8 cellular contexts compared by ENCODE assay signal in the genomic region with DNA sequence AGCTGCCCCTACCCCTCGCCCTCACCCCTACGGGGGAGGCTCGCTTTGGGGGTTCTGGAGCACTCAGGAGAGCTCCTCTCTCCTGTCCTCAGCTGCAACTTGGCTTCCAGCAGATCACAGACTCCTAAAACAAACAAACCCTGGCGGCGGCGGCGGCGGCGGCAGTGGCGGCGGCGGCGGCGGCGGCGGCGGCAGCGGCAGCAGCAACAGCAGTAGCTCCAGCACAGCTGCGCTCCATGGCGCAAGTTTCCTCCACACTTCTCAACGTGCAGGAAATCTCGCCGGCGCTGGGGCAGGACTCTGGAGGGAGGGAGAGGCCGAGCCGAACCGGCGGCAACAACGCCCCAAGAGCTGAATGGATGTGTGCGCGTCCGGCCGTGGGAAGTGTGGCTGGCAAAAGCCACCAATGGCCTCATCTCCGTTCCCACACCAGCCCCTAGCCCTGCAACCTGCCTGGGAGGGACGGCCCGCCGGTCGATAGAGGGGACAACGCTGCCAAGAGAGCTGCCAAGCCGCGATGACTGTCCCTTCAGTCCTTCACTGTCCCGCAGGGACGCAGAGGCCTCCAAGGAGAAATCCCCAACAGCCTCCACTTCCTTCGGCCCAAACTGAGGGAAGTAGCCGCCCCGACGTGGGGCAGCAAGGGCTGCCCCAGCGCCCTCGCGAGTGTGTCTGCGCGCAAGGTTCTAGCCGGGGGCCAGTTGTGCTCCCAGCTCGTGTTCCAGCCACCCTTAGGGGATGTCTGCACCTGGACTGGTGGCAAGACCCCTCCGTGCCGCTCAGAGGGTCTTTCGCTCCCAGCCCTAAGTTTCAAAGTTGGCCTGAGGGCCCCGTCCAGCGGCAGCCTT. TPM values are rescaled to one million over a fixed set of nuclear protein-coding genes. Genes with fewer than 3 reads are reported as not detected.
DNase-seq lines count a peak whose midpoint lies in the region; ATAC-seq and TF ChIP-seq lines count a peak whose summit lies in the region.

No MANE protein-coding gene starts in this region.

- peak; percentile 63 for ATAC-seq in mucosa of descending colon
- ATAC-seq in HG03045 (IDR thresholded peaks at IDR 0.05; ENCODE audit: unreplicated experiment): no peak
- ATAC-seq in GM19035 (IDR thresholded peaks at IDR 0.05; ENCODE audit: unreplicated experiment): no peak

- H2AFZ ChIP-seq in ACC112 (ENCODE audit: low read length, unreplicated experiment): peak overlapping the region; percentile 85

- H3K4me3 ChIP-seq in ACC112 (ENCODE audit: low read depth, low read length) (peak overlapping the region; percentile 82), MG63 (peak overlapping the region; percentile 34), mucosa of descending colon (peak overlapping the region; percentile 22)

- H3K36me3 ChIP-seq in ACC112 (ENCODE audit: insufficient read depth, low read length) (no peaks in the 10 kb centered on the region), MG63 (no peaks in the 10 kb centered on the region), mucosa of descending colon (ENCODE audit: low read depth) (no peaks in the 10 kb centered on the region)

- intact Hi-C loops in mucosa of descending colon (cut with DNase I, micrococcal nuclease): no loop called here

- peak; percentile 43 for DNase-seq in MG63
- DNase-seq in epithelial cell of prostate (ENCODE audit: low read depth, low spot score): no peak
- peak; percentile 52 to 60 (median 54) for DNase-seq in mucosa of descending colon
- DNase-seq in superior temporal gyrus (ENCODE audit: extremely low spot score): no peak
- DNase-seq in effector CD8-positive, alpha-beta T cell (lab: John Stamatoyannopoulos, UW): no peak

- H3K27ac ChIP-seq in ACC112 (ENCODE audit: low read depth, low read length): no peak overlapping the region
- H3K27ac ChIP-seq in epithelial cell of prostate: peak overlapping the region; percentile 53

- no peaks in the 10 kb centered on the region for H3K79me2 ChIP-seq in ACC112 (ENCODE audit: control insufficient read depth, insufficient read depth, low read length, unreplicated experiment)

- H3K9me3 ChIP-seq in MG63: no peaks in the 10 kb centered on the region
- no peaks in the 10 kb centered on the region for H3K9me3 ChIP-seq in mucosa of descending colon

- peaks cover 5% of the 10 kb centered on the region for H3K4me1 ChIP-seq in ACC112 (ENCODE audit: control insufficient read depth, insufficient read depth, low read length, unreplicated experiment)
- no peaks in the 10 kb centered on the region for H3K4me1 ChIP-seq in mucosa of descending colon (ENCODE audit: low read depth)

- no peak for TF ChIP-seq CTCF in mucosa of descending colon (IDR thresholded peaks at IDR 0.05)

- H3K27me3 ChIP-seq in ACC112 (ENCODE audit: insufficient read depth, low read length) (no peaks in the 10 kb centered on the region), MG63 (no peaks in the 10 kb centered on the region)

RNA-seq across cellular contexts. Expression of a gene that starts 0.8 kb away (rescaled TPM):
- total RNA-seq in MG63 (2014; rRNA removed; shearing (Covaris generic); ENCODE audit: low replicate concordance): 0.03 and 0.15 TPM in 2 replicates
- total RNA-seq in mucosa of descending colon: 1 to 10 TPM; 2.9 to 3.6 (median 3.2) TPM

Comparison
In these comparisons a context has a peak if more than half of its experiments do, and no peak if none do; other contexts are left out.
1. H3K4me3 ChIP-seq: peak in every context shown above with its lines; median percentile 82 in ACC112; 34 in MG63; 22 in mucosa of descending colon.
2. DNase-seq: peak in MG63 (single experiment) and mucosa of descending colon (3 of 3); none in epithelial cell of prostate (single experiment), superior temporal gyrus (single experiment) and effector CD8-positive, alpha-beta T cell (single experiment).